Comparison of ENCODE assay signal across 8 cellular contexts in genomic region chr4:76212301-76212700, GRCh38. TPM values are rescaled to one million over a fixed set of nuclear protein-coding genes. Genes with fewer than 3 reads are reported as not detected.
DNase-seq lines count a peak whose midpoint lies in the region; ATAC-seq lines count a peak whose summit lies in the region.

No MANE protein-coding gene starts in this region.

- H3K27me3 ChIP-seq in iPS-20b (ENCODE audit: insufficient read depth, low read length), result peaks cover 23% of the 10 kb centered on the region

- H3K9me3 Mint-ChIP-seq in activated T-helper 2 cell treated with anti-CD3 and anti-CD28 coated beads, Interferon-gamma antibody, Interleukin-2, Interleukin-4, amounts not matched to agents 10 μg/mL and 5 μg/mL and 100 μg/mL, durations not matched to agents 14 hours and 24 hours and 36 hours, result no peaks in the 10 kb centered on the region
- H3K9me3 Mint-ChIP-seq in stimulated activated effector memory CD8-positive, alpha-beta T cell treated with anti-CD3 and anti-CD28 coated beads, Interleukin-12 subunit alpha, Interleukin-12 subunit beta, amount 100 ng/mL, for 72 hours, result no peaks in the 10 kb centered on the region

- H3K4me3 ChIP-seq in iPS-20b (ENCODE audit: low read length), result peak overlapping the region; percentile 88

- peaks cover 14% of the 10 kb centered on the region for H3K4me1 ChIP-seq in iPS-20b (ENCODE audit: insufficient read depth, low read length)

- in situ Hi-C loops in ACHN (cut with HindIII; ENCODE audit: low pct_ligation_motif_present, low pct_unique_long_range_greater_than_20kb, low sequenced_read_pairs), result no loop called here

- H3K27me3 Mint-ChIP-seq in activated T-helper 2 cell treated with anti-CD3 and anti-CD28 coated beads, Interferon-gamma antibody, Interleukin-2, Interleukin-4, amounts not matched to agents 10 μg/mL and 5 μg/mL and 100 μg/mL, durations not matched to agents 14 hours and 24 hours and 36 hours (ENCODE audit: low read depth), result peaks cover 34% of the 10 kb centered on the region

- no peaks in the 10 kb centered on the region for H3K9me3 ChIP-seq in iPS-20b (ENCODE audit: insufficient read depth, low read depth, low read length)

- H3K4me1 Mint-ChIP-seq in activated T-helper 2 cell treated with anti-CD3 and anti-CD28 coated beads, Interferon-gamma antibody, Interleukin-2, Interleukin-4, amounts not matched to agents 10 μg/mL and 5 μg/mL and 100 μg/mL, durations not matched to agents 14 hours and 24 hours and 36 hours (ENCODE audit: low read depth), result peaks cover 21% of the 10 kb centered on the region
- peaks cover 40% of the 10 kb centered on the region for H3K4me1 Mint-ChIP-seq in stimulated activated effector memory CD8-positive, alpha-beta T cell treated with anti-CD3 and anti-CD28 coated beads, Interleukin-12 subunit alpha, Interleukin-12 subunit beta, amount 100 ng/mL, for 72 hours

- H3K36me3 Mint-ChIP-seq in activated T-helper 2 cell treated with anti-CD3 and anti-CD28 coated beads, Interferon-gamma antibody, Interleukin-2, Interleukin-4, amounts not matched to agents 10 μg/mL and 5 μg/mL and 100 μg/mL, durations not matched to agents 14 hours and 24 hours and 36 hours (ENCODE audit: low read depth), result peaks cover 2% of the 10 kb centered on the region
- H3K36me3 Mint-ChIP-seq in stimulated activated effector memory CD8-positive, alpha-beta T cell treated with anti-CD3 and anti-CD28 coated beads, Interleukin-12 subunit alpha, Interleukin-12 subunit beta, amount 100 ng/mL, for 72 hours, result no peaks in the 10 kb centered on the region

- no peak overlapping the region for H3K27ac ChIP-seq in iPS-20b (ENCODE audit: low read length)

- peak overlapping the region; percentile 86; the same call in 1 of the 2 replicates for H3K9ac ChIP-seq in iPS-20b (ENCODE audit: low read depth, low read length)

- ATAC-seq in stimulated activated effector memory CD8-positive, alpha-beta T cell treated with anti-CD3 and anti-CD28 coated beads, Interleukin-12 subunit alpha, Interleukin-12 subunit beta, amount 100 ng/mL, for 72 hours, result no peak

- H3K36me3 ChIP-seq in iPS-20b (ENCODE audit: insufficient read depth, low read depth, low read length), result no peaks in the 10 kb centered on the region

- H3K27ac Mint-ChIP-seq in activated T-helper 2 cell treated with anti-CD3 and anti-CD28 coated beads, Interferon-gamma antibody, Interleukin-2, Interleukin-4, amounts not matched to agents 10 μg/mL and 5 μg/mL and 100 μg/mL, durations not matched to agents 14 hours and 24 hours and 36 hours, result no peak overlapping the region
- peak overlapping the region; percentile 79 for H3K27ac Mint-ChIP-seq in stimulated activated effector memory CD8-positive, alpha-beta T cell treated with anti-CD3 and anti-CD28 coated beads, Interleukin-12 subunit alpha, Interleukin-12 subunit beta, amount 100 ng/mL, for 72 hours

- intact Hi-C loops in activated T-helper 2 cell treated with anti-CD3 and anti-CD28 coated beads, Interferon-gamma antibody, Interleukin-2, Interleukin-4, amounts not matched to agents 10 μg/mL and 5 μg/mL and 100 μg/mL, durations not matched to agents 14 hours and 24 hours and 36 hours (cut with micrococcal nuclease), result loop anchor here (2.0 kb wide), 1 partner anchor 14 kb away; no protein-coding TSS in a partner anchor

- DNase-seq in DMS53 (lab: John Stamatoyannopoulos, UW) (peak; percentile 20), DMS53 treated with DMSO at 0.1 percent for 48 hours (lab: John Stamatoyannopoulos, UW; ENCODE audit: unreplicated experiment) (no peak), 8988T (no peak), ACHN (no peak)
- DNase-seq in activated T-helper 2 cell treated with anti-CD3 and anti-CD28 coated beads, Interferon-gamma antibody, Interleukin-2, Interleukin-4, amounts not matched to agents 10 μg/mL and 5 μg/mL and 100 μg/mL, durations not matched to agents 14 hours and 24 hours and 36 hours (ENCODE audit: low spot score), result no peak
- DNase-seq in stimulated activated effector memory CD8-positive, alpha-beta T cell treated with anti-CD3 and anti-CD28 coated beads, Interleukin-12 subunit alpha, Interleukin-12 subunit beta, amount 100 ng/mL, for 72 hours (ENCODE audit: low spot score in 2 of 2), result no peak
- no peak for DNase-seq in activated CD4-positive, CD25-positive, alpha-beta regulatory T cell treated with anti-CD3 and anti-CD28 coated beads, Interleukin-2, amount 50 U/mL, for 72 hours

- H3K4me3 Mint-ChIP-seq in activated T-helper 2 cell treated with anti-CD3 and anti-CD28 coated beads, Interferon-gamma antibody, Interleukin-2, Interleukin-4, amounts not matched to agents 10 μg/mL and 5 μg/mL and 100 μg/mL, durations not matched to agents 14 hours and 24 hours and 36 hours (ENCODE audit: low read depth), result peak overlapping the region; percentile 73
- peak overlapping the region; percentile 76 for H3K4me3 Mint-ChIP-seq in stimulated activated effector memory CD8-positive, alpha-beta T cell treated with anti-CD3 and anti-CD28 coated beads, Interleukin-12 subunit alpha, Interleukin-12 subunit beta, amount 100 ng/mL, for 72 hours

RNA-seq across cellular contexts. Expression of gene SCARB2, which starts 1.3 kb away (rescaled TPM):
- total RNA-seq in activated T-helper 2 cell treated with anti-CD3 and anti-CD28 coated beads, Interferon-gamma antibody, Interleukin-2, Interleukin-4, amounts not matched to agents 10 μg/mL and 5 μg/mL and 100 μg/mL, durations not matched to agents 14 hours and 24 hours and 36 hours, result 1.3 and 1.9 TPM in 2 replicates

RNA-seq across cellular contexts. Expression of gene FAM47E, which starts 39.2 kb away (rescaled TPM):
- total RNA-seq in activated T-helper 2 cell treated with anti-CD3 and anti-CD28 coated beads, Interferon-gamma antibody, Interleukin-2, Interleukin-4, amounts not matched to agents 10 μg/mL and 5 μg/mL and 100 μg/mL, durations not matched to agents 14 hours and 24 hours and 36 hours, result not detected in 2 replicates
